ENCODE assay signal across 15 cellular contexts in genomic region chr2:34815052-34815741, GRCh38.
DNase-seq lines count a peak whose midpoint lies in the region; ATAC-seq, FAIRE-seq and TF ChIP-seq lines count a peak whose summit lies in the region.
"Had no signal": no experiment of that assay in that cellular context is flagged by ENCODE, and none has a peak within 500 bp of the region (broad histone marks: within the 10 kb centered on the region; RNA-seq: fewer than 3 reads in every experiment).

No MANE protein-coding gene starts in this region.

- no peak overlapping the region for H3K4me2 ChIP-seq in HepG2 (ENCODE audit: low read depth, low read length)
- no peak overlapping the region for H3K4me2 ChIP-seq in H1 (ENCODE audit: insufficient read depth in 1 of 2, low read depth in 2 of 2, low read length in 2 of 2)
- H3K4me2 ChIP-seq: BLaER1 had no signal

- no peak overlapping the region for H3K27ac Mint-ChIP-seq in CD8-positive, alpha-beta T cell
- H3K27ac Mint-ChIP-seq in activated CD4-positive, alpha-beta T cell treated with anti-CD3 and anti-CD28 coated beads, Interleukin-2, amount 10 ng/mL, durations not matched to agents 24 days and 14 days, result no peak overlapping the region

- H2AFZ ChIP-seq in HepG2 (ENCODE audit: low read length), result no peak overlapping the region
- H2AFZ ChIP-seq in H1 (ENCODE audit: low read length), result 0 out of 2 replicates have a peak overlapping the region, but pooled peaks have one; percentile 12

- H3K9ac ChIP-seq in HepG2 (ENCODE audit: insufficient read depth, low read depth, low read length), result no peak overlapping the region
- no peak overlapping the region for H3K9ac ChIP-seq in H1 (replicated peaks in 1 of 4; ENCODE audit: extremely low read depth in 1 of 4, low read depth in 3 of 4, low read length in 3 of 4)
- H3K9ac ChIP-seq: BLaER1 had no signal

- no peaks in the 10 kb centered on the region for H3K9me3 ChIP-seq in right lobe of liver
- no peaks in the 10 kb centered on the region; the same call in 1 of the 2 replicates for H3K9me3 ChIP-seq in HepG2 (ENCODE audit: low read length)
- no peaks in the 10 kb centered on the region for H3K9me3 ChIP-seq in H1 (ENCODE audit: insufficient read depth in 2 of 2, low read depth in 1 of 2, low read length in 1 of 2)
- no peaks in the 10 kb centered on the region for H3K9me3 ChIP-seq in CD8-positive, alpha-beta T cell (ENCODE audit: low read length)
- H3K9me3 ChIP-seq: BLaER1 had no signal

- WGBS in right lobe of liver (ENCODE audit: insufficient coverage, low coverage, low lambda C conversion rate, missing lambda C conversion rate), result 15% methylated on average over 4 of the region's 4 CpGs
- WGBS in HepG2 (ENCODE audit: low lambda C conversion rate), result 7% methylated on average over 4 of the region's 4 CpGs
- WGBS in H1 (ENCODE audit: extremely low coverage in 1 of 2, insufficient coverage in 1 of 2, insufficient read length in 1 of 2, insufficient replicate concordance in 2 of 2, low coverage in 1 of 2, low lambda C conversion rate in 2 of 2, missing lambda C conversion rate in 1 of 2), 2 experiments, result 91% methylated on average over 4 of the region's 4 CpGs; no CpG with 5 or more reads in 1 of the 2 experiments

- H3K4me3 ChIP-seq in right lobe of liver, result no peak overlapping the region
- no peak overlapping the region for H3K4me3 ChIP-seq in HepG2 (replicated peaks in 1 of 3; ENCODE audit: insufficient read depth in 1 of 3, low read depth in 2 of 3, low read length in 3 of 3)
- no peak overlapping the region for H3K4me3 ChIP-seq in H1 (ENCODE audit: extremely low read depth in 1 of 4, insufficient read depth in 2 of 4, low read depth in 3 of 4, low read length in 4 of 4)
- H3K4me3 ChIP-seq in CD8-positive, alpha-beta T cell (ENCODE audit: low read depth, low read length), result no peak overlapping the region
- H3K4me3 ChIP-seq: BLaER1, GM12878 had no signal

- H3K79me2 ChIP-seq in HepG2 (ENCODE audit: insufficient read depth, low read length) (no peaks in the 10 kb centered on the region), H1 (ENCODE audit: control insufficient read depth in 1 of 2, insufficient read depth in 2 of 2, low read length in 2 of 2) (no peaks in the 10 kb centered on the region)

- ATAC-seq in right lobe of liver (peak in 3 of 4 donors; percentile 24 to 84 (median 44)), HepG2 (no peak)
- no peak for ATAC-seq in CD8-positive, alpha-beta T cell
- ATAC-seq: GM12878, HCT116 had no signal

- no peak for TF ChIP-seq CTCF in right lobe of liver (IDR thresholded peaks at IDR 0.05)
- TF ChIP-seq CTCF in HepG2 (CRISPR knock-in tag; IDR thresholded peaks at IDR 0.05), result no peak
- TF ChIP-seq CTCF in H1 (IDR thresholded peaks at IDR 0.05; ENCODE audit: control extremely low read depth in 1 of 3, insufficient read depth in 1 of 3, low read depth in 1 of 3, low read length in 3 of 3), result no peak
- TF ChIP-seq CTCF in CD8-positive, alpha-beta T cell (IDR thresholded peaks at IDR 0.05), result no peak

- H3K27ac ChIP-seq in right lobe of liver, result no peak overlapping the region
- H3K27ac ChIP-seq in HepG2 (ENCODE audit: extremely low read length, insufficient read depth, low read length), result no peak overlapping the region
- no peak overlapping the region for H3K27ac ChIP-seq in H1 (ENCODE audit: low read depth, low read length)
- no peak overlapping the region for H3K27ac ChIP-seq in CD8-positive, alpha-beta T cell (ENCODE audit: low read depth, low read length)
- H3K27ac ChIP-seq: BLaER1 had no signal

- peaks cover 3% of the 10 kb centered on the region for H3K9me3 Mint-ChIP-seq in CD8-positive, alpha-beta T cell
- H3K9me3 Mint-ChIP-seq in activated CD4-positive, alpha-beta T cell treated with anti-CD3 and anti-CD28 coated beads, Interleukin-2, amount 10 ng/mL, durations not matched to agents 24 days and 14 days, result no peaks in the 10 kb centered on the region

- POLR2A ChIA-PET in HepG2 (lab: Yijun Ruan, JAX) (no interaction called here), H1 (lab: Charles Lee; ENCODE audit: partially characterized antibody) (no interaction called here)
- POLR2A ChIA-PET in CD8-positive, alpha-beta T cell (lab: Charles Lee), result no interaction called here

- no peak overlapping the region for H4K5ac ChIP-seq in H1 (ENCODE audit: insufficient read length, low read depth, low read length)

- CTCF ChIA-PET in HepG2 (lab: Yijun Ruan, JAX; ENCODE audit: low intra/inter-chr PET ratio, low total read pairs), result no interaction called here
- CTCF ChIA-PET in H1 (lab: Charles Lee; ENCODE audit: partially characterized antibody), result no interaction called here
- CTCF ChIA-PET in CD8-positive, alpha-beta T cell (lab: Charles Lee), result no interaction called here

- BruUV-seq in HepG2 (replicated peaks; lab: Mats Ljungman, UMichigan), result no TSS peak

- H2BK12ac ChIP-seq in H1 (ENCODE audit: low read depth, low read length), result no peak overlapping the region

- H3K23ac ChIP-seq in H1 (ENCODE audit: insufficient read length), result no peak overlapping the region

- H3K27me3 Mint-ChIP-seq in CD8-positive, alpha-beta T cell (ENCODE audit: low read depth), result no peaks in the 10 kb centered on the region
- H3K27me3 Mint-ChIP-seq in activated CD4-positive, alpha-beta T cell treated with anti-CD3 and anti-CD28 coated beads, Interleukin-2, amount 10 ng/mL, durations not matched to agents 24 days and 14 days, result no peaks in the 10 kb centered on the region

- TF ChIP-seq EP300 in HepG2 (IDR thresholded peaks at IDR 0.05; ENCODE audit: low read depth in 2 of 2, low read length in 2 of 2) (no peak), HepG2 (CRISPR knock-in tag; IDR thresholded peaks at IDR 0.05; ENCODE audit: borderline replicate concordance) (no peak), H1 (IDR thresholded peaks at IDR 0.05; ENCODE audit: borderline replicate concordance in 1 of 2, low read depth in 2 of 2, low read length in 2 of 2) (no peak)

- TF ChIP-seq RAD21 in HepG2 (CRISPR knock-in tag; IDR thresholded peaks at IDR 0.05), result no peak
- no peak for TF ChIP-seq RAD21 in H1 (IDR thresholded peaks at IDR 0.05 in 1 of 2, conservative IDR thresholded peaks at IDR 0.05 in 1 of 2; ENCODE audit: low read depth in 2 of 2, low read length in 2 of 2)

- H3K4me3 Mint-ChIP-seq in CD8-positive, alpha-beta T cell, result no peak overlapping the region
- H3K4me3 Mint-ChIP-seq in activated CD4-positive, alpha-beta T cell treated with anti-CD3 and anti-CD28 coated beads, Interleukin-2, amount 10 ng/mL, durations not matched to agents 24 days and 14 days, result no peak overlapping the region

- no peaks in the 10 kb centered on the region for H3K4me1 ChIP-seq in right lobe of liver
- no peaks in the 10 kb centered on the region for H3K4me1 ChIP-seq in HepG2 (ENCODE audit: insufficient read depth, low read length)
- no peaks in the 10 kb centered on the region for H3K4me1 ChIP-seq in H1 (replicated peaks in 1 of 4; ENCODE audit: control insufficient read depth in 3 of 4, insufficient read depth in 4 of 4, low read length in 3 of 4)
- H3K4me1 ChIP-seq in CD8-positive, alpha-beta T cell (ENCODE audit: insufficient read depth, low read length), result no peaks in the 10 kb centered on the region
- H3K4me1 ChIP-seq: BLaER1 had no signal

- H3K79me1 ChIP-seq in H1 (ENCODE audit: low read depth, low read length), result no peaks in the 10 kb centered on the region

- H3K14ac ChIP-seq in H1 (ENCODE audit: insufficient read length), result no peak overlapping the region

- no peak overlapping the region for H4K91ac ChIP-seq in H1 (replicated peaks; ENCODE audit: insufficient read length, low read length)

- no peak overlapping the region for H2BK20ac ChIP-seq in H1 (ENCODE audit: low read length)

- in situ Hi-C loops in HepG2 (cut with HindIII; ENCODE audit: extremely low pct_ligation_motif_present, low pct_unique_long_range_greater_than_20kb), result no loop called here

- no peaks in the 10 kb centered on the region for H3K4me1 Mint-ChIP-seq in CD8-positive, alpha-beta T cell (ENCODE audit: low read depth)
- no peaks in the 10 kb centered on the region for H3K4me1 Mint-ChIP-seq in activated CD4-positive, alpha-beta T cell treated with anti-CD3 and anti-CD28 coated beads, Interleukin-2, amount 10 ng/mL, durations not matched to agents 24 days and 14 days

- no peaks in the 10 kb centered on the region for H3K27me3 ChIP-seq in right lobe of liver
- no peaks in the 10 kb centered on the region for H3K27me3 ChIP-seq in HepG2 (ENCODE audit: control insufficient read depth in 1 of 2, insufficient read depth in 2 of 2, low read length in 2 of 2)
- H3K27me3 ChIP-seq in H1 (replicated peaks in 1 of 4; ENCODE audit: control insufficient read depth in 3 of 4, extremely low read depth in 1 of 4, insufficient read depth in 3 of 4, low read length in 3 of 4), result no peaks in the 10 kb centered on the region
- H3K27me3 ChIP-seq in CD8-positive, alpha-beta T cell (ENCODE audit: insufficient read depth, low read length), result no peaks in the 10 kb centered on the region
- H3K27me3 ChIP-seq: BLaER1 had no signal

- DNase-seq in right lobe of liver (no peak), HepG2 (ENCODE audit: low spot score) (no peak), H1 (ENCODE audit: low read depth in 1 of 2, low spot score in 2 of 2) (no peak), mucosa of gallbladder (ENCODE audit: low spot score) (peak; percentile 23), superior temporal gyrus (ENCODE audit: extremely low spot score) (peak; percentile 11), NCI-H187 (lab: John Stamatoyannopoulos, UW) (no peak)
- no peak for DNase-seq in CD8-positive, alpha-beta T cell
- DNase-seq in activated CD4-positive, alpha-beta T cell treated with anti-CD3 and anti-CD28 coated beads, Interleukin-2, amount 10 ng/mL, durations not matched to agents 24 days and 14 days, result no peak
- DNase-seq: 8988T, AML-193, DMS79 had no signal

- H3K36me3 Mint-ChIP-seq in CD8-positive, alpha-beta T cell, result no peaks in the 10 kb centered on the region
- H3K36me3 Mint-ChIP-seq in activated CD4-positive, alpha-beta T cell treated with anti-CD3 and anti-CD28 coated beads, Interleukin-2, amount 10 ng/mL, durations not matched to agents 24 days and 14 days (ENCODE audit: low read depth), result no peaks in the 10 kb centered on the region

- H3K4ac ChIP-seq in H1 (replicated peaks; ENCODE audit: insufficient read length, low read depth, low read length), result no peak overlapping the region

- no peak for FAIRE-seq in HepG2 (lab: Jason Lieb, UNC)
- FAIRE-seq in H1 (lab: Jason Lieb, UNC), result no peak
- FAIRE-seq: GM12878, GM19239 had no signal

- no peak overlapping the region for H3K18ac ChIP-seq in H1 (ENCODE audit: extremely low read depth, low read length)

- H4K20me1 ChIP-seq in HepG2 (ENCODE audit: insufficient read depth, low read length), result no peaks in the 10 kb centered on the region
- no peaks in the 10 kb centered on the region for H4K20me1 ChIP-seq in H1 (replicated peaks in 1 of 2; ENCODE audit: control insufficient read depth in 1 of 2, insufficient read depth in 2 of 2, low read length in 2 of 2)
- H4K20me1 ChIP-seq: BLaER1 had no signal

- no peaks in the 10 kb centered on the region for H3K23me2 ChIP-seq in H1 (ENCODE audit: low read depth, low read length)

- H4K8ac ChIP-seq in H1 (ENCODE audit: extremely low read depth, insufficient read depth, low read length), result no peak overlapping the region

- H3K36me3 ChIP-seq in right lobe of liver (no peaks in the 10 kb centered on the region), HepG2 (replicated peaks in 1 of 2; ENCODE audit: control insufficient read depth in 1 of 2, insufficient read depth in 2 of 2, low read length in 2 of 2) (no peaks in the 10 kb centered on the region), H1 (ENCODE audit: control insufficient read depth in 2 of 4, insufficient read depth in 4 of 4, low read length in 3 of 4) (no peaks in the 10 kb centered on the region)
- no peaks in the 10 kb centered on the region for H3K36me3 ChIP-seq in CD8-positive, alpha-beta T cell (ENCODE audit: insufficient read depth, low read length)
- H3K36me3 ChIP-seq: BLaER1 had no signal

- no peak overlapping the region for H3K56ac ChIP-seq in H1 (replicated peaks; ENCODE audit: insufficient read length, low read depth, low read length)

- no peak overlapping the region for H2AK5ac ChIP-seq in H1 (ENCODE audit: low read depth, low read length)

- no peak overlapping the region for H2BK5ac ChIP-seq in H1 (ENCODE audit: low read depth, low read length)

- H2BK15ac ChIP-seq in H1 (ENCODE audit: low read length), result no peak overlapping the region

- intact Hi-C loops in right lobe of liver (cut with DNase I), result no loop called here
- intact Hi-C loops in HepG2 (cut with micrococcal nuclease; ENCODE audit: unreplicated experiment), result no loop called here
- intact Hi-C loops in CD8-positive, alpha-beta T cell (cut with DNase I, micrococcal nuclease), result no loop called here
- intact Hi-C loops in activated CD4-positive, alpha-beta T cell treated with anti-CD3 and anti-CD28 coated beads, Interleukin-2, amount 10 ng/mL, durations not matched to agents 24 days and 14 days (cut with micrococcal nuclease), result no loop called here

- no peak overlapping the region for H2BK120ac ChIP-seq in H1 (replicated peaks; ENCODE audit: low read depth, low read length)

- TF ChIP-seq POLR2A in right lobe of liver (IDR thresholded peaks at IDR 0.05) (no peak), HepG2 (IDR thresholded peaks at IDR 0.05; ENCODE audit: insufficient read depth in 1 of 2, low read depth in 2 of 2, low read length in 2 of 2) (no peak), H1 (IDR thresholded peaks at IDR 0.05; ENCODE audit: control extremely low read depth in 1 of 2, low read depth in 2 of 2, low read length in 2 of 2) (no peak)

Comparison
In these comparisons a context has a peak if more than half of its experiments do, and no peak if none do; other contexts are left out.
1. ATAC-seq: peak in right lobe of liver (3 of 4); none in HepG2 (single experiment) and CD8-positive, alpha-beta T cell (single experiment).
2. DNase-seq: peak in mucosa of gallbladder (single experiment) and superior temporal gyrus (single experiment); none in right lobe of liver (0 of 3), HepG2 (single experiment), H1 (0 of 2), NCI-H187 (0 of 2), CD8-positive, alpha-beta T cell (0 of 7) and activated CD4-positive, alpha-beta T cell treated with anti-CD3 and anti-CD28 coated beads, Interleukin-2, amount 10 ng/mL, durations not matched to agents 24 days and 14 days (single experiment).